ENCODE assay signal across 7 cellular contexts in the genomic region with DNA sequence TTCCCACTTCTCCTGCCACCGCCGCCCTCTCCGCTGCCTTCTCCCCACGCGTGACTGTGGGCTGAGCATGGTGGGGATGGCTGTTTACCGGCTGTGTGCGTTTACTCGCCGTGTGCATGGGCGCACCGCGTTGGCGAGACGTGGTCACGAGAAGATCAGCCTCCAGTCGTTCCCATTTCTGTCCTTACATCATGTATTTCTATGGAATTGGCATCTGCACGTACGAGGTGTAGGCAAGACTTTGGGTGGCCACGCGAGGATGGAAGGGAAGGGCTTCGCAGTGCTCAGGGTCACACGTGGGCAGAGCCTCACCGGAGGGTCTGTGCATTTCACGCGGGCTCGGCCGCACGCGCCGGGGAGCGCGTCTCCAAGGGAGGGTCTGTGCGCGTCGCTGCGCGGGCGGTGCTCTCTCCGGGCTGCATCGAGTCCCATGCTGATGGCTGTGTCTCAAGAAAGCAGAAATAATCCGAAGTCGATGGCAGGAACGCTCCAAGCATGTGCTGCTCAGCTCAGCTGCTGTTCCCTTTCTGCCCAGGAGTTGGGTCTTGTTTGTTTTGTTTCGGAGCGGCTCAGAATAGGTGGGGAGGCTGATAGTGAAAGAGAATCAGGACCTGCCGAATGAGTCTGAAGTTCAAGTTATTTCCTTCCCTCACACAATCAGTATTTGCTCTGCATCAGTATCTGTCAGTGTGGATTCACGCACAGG. TPM values are rescaled to one million over a fixed set of nuclear protein-coding genes. Genes with fewer than 3 reads are reported as not detected.
A peak's percentile ranks its signal among the peaks of the same experiment; 100 is the strongest.
DNase-seq lines count a peak whose midpoint lies in the region; ATAC-seq, FAIRE-seq and TF ChIP-seq lines count a peak whose summit lies in the region.

No MANE protein-coding gene starts in this region.

- no peak overlapping the region for H2AFZ ChIP-seq in K562 (ENCODE audit: low read depth, low read length)

- H3K9me3 ChIP-seq in K562 (replicated peaks; ENCODE audit: control insufficient read depth, insufficient read depth, low read depth, low read length): no peaks in the 10 kb centered on the region
- no peaks in the 10 kb centered on the region for H3K9me3 ChIP-seq in sigmoid colon

- no peaks in the 10 kb centered on the region for H3K9me1 ChIP-seq in K562 (ENCODE audit: control insufficient read depth, insufficient read depth, low read length)

- 0 out of 2 replicates have a peak, but pooled peaks cover 6% of the 10 kb centered on the region for H4K20me1 ChIP-seq in K562 (replicated peaks; ENCODE audit: control insufficient read depth, insufficient read depth, low read length)

- no peaks in the 10 kb centered on the region for H3K9me3 Mint-ChIP-seq in T-helper 2 cell treated with Interferon-gamma antibody and Interleukin-4, amounts not matched to agents 5 μg/mL and 100 μg/mL, for 36 hours

- H3K27me3 Mint-ChIP-seq in T-helper 2 cell treated with Interferon-gamma antibody and Interleukin-4, amounts not matched to agents 5 μg/mL and 100 μg/mL, for 36 hours (ENCODE audit: low read depth): peaks cover 51% of the 10 kb centered on the region

- H3K36me3 ChIP-seq in K562 (ENCODE audit: control insufficient read depth, insufficient read depth, low read length) (no peaks in the 10 kb centered on the region), sigmoid colon (no peaks in the 10 kb centered on the region)

- in situ Hi-C loops in GM13977 (cut with MboI; ENCODE audit: low pct_unique_long_range_greater_than_20kb, low sequenced_read_pairs, unreplicated experiment): no loop called here
- in situ Hi-C loops in K562 (cut with MboI): no loop called here

- WGBS in K562 (ENCODE audit: insufficient coverage, low coverage, missing lambda C conversion rate): 20% methylated on average over 38 of the region's 47 CpGs
- 0% methylated on average over 47 of the region's 47 CpGs for WGBS in sigmoid colon, 2 donors

- peaks cover 38 to 62% of the 10 kb centered on the region in 2 experiments for H3K27me3 ChIP-seq in K562 (ENCODE audit: control insufficient read depth in 2 of 2, insufficient read depth in 2 of 2, low read length in 2 of 2)
- H3K27me3 ChIP-seq in sigmoid colon: no peaks in the 10 kb centered on the region

- H3K4me1 Mint-ChIP-seq in T-helper 2 cell treated with Interferon-gamma antibody and Interleukin-4, amounts not matched to agents 5 μg/mL and 100 μg/mL, for 36 hours (ENCODE audit: low read depth): peaks cover 17% of the 10 kb centered on the region

- no peak for TF ChIP-seq EP300 in K562 (IDR thresholded peaks at IDR 0.05; ENCODE audit: low read length)
- TF ChIP-seq EP300 in sigmoid colon (IDR thresholded peaks at IDR 0.05): no peak

- BruUV-seq in K562 (replicated peaks; lab: Mats Ljungman, UMichigan): no TSS peak

- DNase-seq in GM13977 (ENCODE audit: low spot score): peak; percentile 68
- peak; percentile 33 for DNase-seq in T-helper 2 cell treated with Interferon-gamma antibody and Interleukin-4, amounts not matched to agents 5 μg/mL and 100 μg/mL, for 36 hours (ENCODE audit: low spot score)
- DNase-seq in K562 (ENCODE audit: extremely low read depth in 1 of 4, low spot score in 3 of 4): no peak
- DNase-seq in sigmoid colon: peak; percentile 72
- DNase-seq in D721Med (ENCODE audit: insufficient read length, low spot score): no peak

- H3K9ac ChIP-seq in K562 (ENCODE audit: insufficient read depth in 1 of 2, low read depth in 2 of 2, low read length in 2 of 2): no peak overlapping the region

- no peak for TF ChIP-seq RAD21 in K562 (CRISPR knock-in tag; conservative IDR thresholded peaks at IDR 0.05 in 1 of 2, IDR thresholded peaks at IDR 0.05 in 1 of 2)

- no peak overlapping the region for H3K4me2 ChIP-seq in K562 (ENCODE audit: insufficient read depth, low read length)

- TF ChIP-seq CTCF in GM13977 (IDR thresholded peaks at IDR 0.05; ENCODE audit: extremely low read depth, insufficient read depth, missing control alignments) (no peak), K562 (IDR thresholded peaks at IDR 0.05 in 2 of 3, conservative IDR thresholded peaks at IDR 0.05 in 1 of 3; ENCODE audit: insufficient read depth in 2 of 3, low read depth in 1 of 3, low read length in 3 of 3) (no peak), sigmoid colon (IDR thresholded peaks at IDR 0.05) (peak in 1 of 4 experiments; percentile 15), D721Med (IDR thresholded peaks at IDR 0.05; ENCODE audit: insufficient read depth, missing control alignments) (no peak)

- H3K4me3 ChIP-seq in K562 (no peak overlapping the region), iPS-11a (ENCODE audit: low read depth, low read length) (peak overlapping the region; percentile 88), sigmoid colon (peak overlapping the region; percentile 85 to 96 (median 90))

- ATAC-seq in HG03432 (IDR thresholded peaks at IDR 0.05; ENCODE audit: unreplicated experiment) (peak; percentile 22), K562 (no peak)

- no peaks in the 10 kb centered on the region for H3K79me2 ChIP-seq in K562 (ENCODE audit: control insufficient read depth, insufficient read depth, low read length)

- no peaks in the 10 kb centered on the region for H3K36me3 Mint-ChIP-seq in T-helper 2 cell treated with Interferon-gamma antibody and Interleukin-4, amounts not matched to agents 5 μg/mL and 100 μg/mL, for 36 hours (ENCODE audit: low read depth)

- CTCF ChIA-PET in K562 (lab: Yijun Ruan, JAX; ENCODE audit: low intra/inter-chr PET ratio): interaction anchor here (0.6 kb wide), 1 partner anchor 363 kb away, joined by 5 read pairs; no protein-coding TSS in a partner anchor

- H3K4me3 Mint-ChIP-seq in T-helper 2 cell treated with Interferon-gamma antibody and Interleukin-4, amounts not matched to agents 5 μg/mL and 100 μg/mL, for 36 hours: peak overlapping the region; percentile 94

- POLR2A ChIA-PET in K562 (lab: Yijun Ruan, JAX): interaction anchor here (1.1 kb wide), 1 partner anchor 8 kb away, joined by 3 read pairs; no protein-coding TSS in a partner anchor

- intact Hi-C loops in K562 (cut with micrococcal nuclease) (loop anchor here (10.0 kb wide), 1 partner anchor 86 kb away; no protein-coding TSS in a partner anchor), sigmoid colon (cut with DNase I) (no loop called here)

- TF ChIP-seq POLR2A in K562 (conservative IDR thresholded peaks at IDR 0.05) (no peak), sigmoid colon (IDR thresholded peaks at IDR 0.05) (no peak)

- H3K4me1 ChIP-seq in K562 (replicated peaks in 1 of 2; ENCODE audit: control insufficient read depth in 2 of 2, insufficient read depth in 2 of 2, low read length in 2 of 2): peaks cover 0 to 23% of the 10 kb centered on the region in 2 experiments; a peak in 2 of 5 replicates
- peaks cover 0 to 22% (median 16%) of the 10 kb centered on the region in 4 donors for H3K4me1 ChIP-seq in sigmoid colon

- H3K27ac ChIP-seq in K562 (ENCODE audit: extremely low read depth, low read depth, low read length) (no peak overlapping the region), sigmoid colon (peak overlapping the region; percentile 93 to 97 (median 95))

- peak overlapping the region; percentile 88 for H3K27ac Mint-ChIP-seq in T-helper 2 cell treated with Interferon-gamma antibody and Interleukin-4, amounts not matched to agents 5 μg/mL and 100 μg/mL, for 36 hours

- FAIRE-seq in K562 (lab: Jason Lieb, UNC) (no peak), D721Med (lab: Jason Lieb, UNC) (no peak)

TF ChIP-seq in K562, 482 proteins besides CTCF, POLR2A, EP300 and RAD21 (continues in another document):
- TF ChIP-seq PCBP1 (IDR thresholded peaks at IDR 0.05; ENCODE audit: low read depth, low read length, poor library complexity, severe bottlenecking) (peak; percentile 9), MCM5 (IDR thresholded peaks at IDR 0.05; ENCODE audit: low read depth) (no peak), SAFB (IDR thresholded peaks at IDR 0.05; ENCODE audit: borderline replicate concordance, low read depth, low read length) (peak; percentile 79; the same call in 1 of the 2 replicates), RBM15 (IDR thresholded peaks at IDR 0.05; ENCODE audit: insufficient read depth, low read length) (no peak), KDM5B (IDR thresholded peaks at IDR 0.05; ENCODE audit: insufficient replicate concordance, low read depth, low read length) (peak; percentile 19), ZNF41 (CRISPR knock-in tag; conservative IDR thresholded peaks at IDR 0.05) (no peak), DMBX1 (CRISPR knock-in tag; IDR thresholded peaks at IDR 0.05; ENCODE audit: borderline replicate concordance) (no peak)

RNA-seq across cellular contexts. Expression of a gene that starts 1.0 kb away (rescaled TPM):
- 0.23 and 0.60 TPM in 2 replicates for total RNA-seq in K562 (2011; cell fraction: chromatin; rRNA removed; ENCODE audit: low replicate concordance)
- not detected in 2 replicates for total RNA-seq in K562 (2011; cell fraction: nucleolus; rRNA removed)
- total RNA-seq in K562 (2011; cell fraction: nucleoplasm; rRNA removed): 0.15 and 0.84 TPM in 2 replicates
- total RNA-seq in K562 (2014; rRNA removed) (not detected in 2 replicates), K562 (2014; rRNA removed; fragmentation: Illumina TruSeq; extraction: Trizol) (0.18 TPM in 1 of 2 replicates, not detected in the other), K562 (2015; rRNA removed; fragmentation: Illumina TruSeq; extraction: Trizol) (not detected in 2 replicates), K562 (2021) (0.09 and 0.24 TPM in 2 replicates), sigmoid colon (10 to 100 TPM in 1 of 4 donors, 1 to 10 TPM in 3; 7.2 to 10.2 (median 8.7) TPM)
- polyA plus RNA-seq in K562 (2011; rRNA removed) (0.04 TPM in 1 of 2 replicates, not detected in the other), K562 (2014; fragmentation: Illumina TruSeq; extraction: Trizol) (0.12 TPM in 2 replicates), K562 (2014; fragmentation: Nextera tagmentation; extraction: Ambion mirVana) (not detected), K562 (2014; rRNA removed) (0.04 and 0.23 TPM in 2 replicates), sigmoid colon (10 to 100 TPM in 1 of 3 donors, 1 to 10 TPM in 2; 7.2 to 11.5 (median 7.6) TPM)
- polyA plus RNA-seq in K562 (2011; cell fraction: cytosol; rRNA removed): 0.03 and 0.13 TPM in 2 replicates
- 0.07 and 0.10 TPM in 2 replicates for polyA plus RNA-seq in K562 (2011; cell fraction: nucleus; rRNA removed)
- polyA plus RNA-seq in K562 (2012): 0.12 and 0.46 TPM in 2 replicates
- 0.12 TPM in 1 of 2 replicates, not detected in the other for polyA minus RNA-seq in K562 (2011; rRNA and poly(A)+ RNA removed)
- polyA minus RNA-seq in K562 (2011; cell fraction: cytosol; rRNA and poly(A)+ RNA removed): not detected in 2 replicates
- not detected in 2 replicates for polyA minus RNA-seq in K562 (2011; cell fraction: nucleus; rRNA and poly(A)+ RNA removed)

Comparison
In these comparisons a context has a peak if more than half of its experiments do, and no peak if none do; other contexts are left out.
1. DNase-seq: peak in GM13977 (single experiment), T-helper 2 cell treated with Interferon-gamma antibody and Interleukin-4, amounts not matched to agents 5 μg/mL and 100 μg/mL, for 36 hours (single experiment) and sigmoid colon (single experiment); none in K562 (0 of 4) and D721Med (single experiment).
2. RNA of a gene that starts 1.0 kb away (total RNA-seq): 7.2 to 10.2 TPM in sigmoid colon; 0.09 to 0.84 TPM in K562; every median in the first group is over 4 times any median in the second.